In genomic region chr11:8686325-8686724, GRCh38 we compare ENCODE assay signal across 16 cellular contexts. TPM values are rescaled to one million over a fixed set of nuclear protein-coding genes. Genes with fewer than 3 reads are reported as not detected.
DNase-seq lines count a peak whose midpoint lies in the region; ATAC-seq, FAIRE-seq and TF ChIP-seq lines count a peak whose summit lies in the region.
"Had no signal": no experiment of that assay in that cellular context is flagged by ENCODE, and none has a peak within 500 bp of the region (broad histone marks: within the 10 kb centered on the region; RNA-seq: fewer than 3 reads in every experiment).

No MANE protein-coding gene starts in this region.

- WGBS in HepG2 (ENCODE audit: low lambda C conversion rate) = 97% methylated on average over 7 of the region's 7 CpGs

- H3K9ac ChIP-seq in SK-N-MC (ENCODE audit: insufficient read length) (no peak overlapping the region), HepG2 (ENCODE audit: insufficient read depth, low read depth, low read length) (no peak overlapping the region)

- ATAC-seq in HepG2 (no peak), HG03196 (IDR thresholded peaks at IDR 0.05; ENCODE audit: unreplicated experiment) (no peak), HG02885 (IDR thresholded peaks at IDR 0.05; ENCODE audit: poor library complexity, unreplicated experiment) (no peak)

- no peaks in the 10 kb centered on the region for H3K9me2 ChIP-seq in DOHH2 (replicated peaks; ENCODE audit: control insufficient read depth, low read length)

- H3K27ac ChIP-seq in 22Rv1 (peak overlapping the region; percentile 99), DOHH2 (ENCODE audit: low read depth, low read length) (peak overlapping the region; percentile 100), SK-N-MC (peak overlapping the region; percentile 93), HepG2 (ENCODE audit: extremely low read length, insufficient read depth, low read length) (no peak overlapping the region)
- H3K27ac ChIP-seq: thoracic aorta had no signal

- no peak for DNase-seq in SK-N-MC (ENCODE audit: low read depth, low spot score)
- DNase-seq in HepG2 (ENCODE audit: low spot score) = no peak
- DNase-seq in BE2C = no peak
- DNase-seq in GM19240 (ENCODE audit: insufficient read length, low spot score) = no peak
- DNase-seq: activated gamma-delta T cell treated with Interleukin-2 at 50 U/mL for 16 hours, immature natural killer cell, mesendoderm, NCI-H2227 treated with DMSO at 0.1 percent for 48 hours had no signal

- H3K4me3 ChIP-seq in DOHH2 (ENCODE audit: low read length) (peak overlapping the region; percentile 97), SK-N-MC (no peak overlapping the region), HepG2 (replicated peaks in 1 of 3; ENCODE audit: insufficient read depth in 1 of 3, low read depth in 2 of 3, low read length in 3 of 3) (no peak overlapping the region), BE2C (ENCODE audit: low read depth, low read length) (no peak overlapping the region)
- H3K4me3 ChIP-seq: breast epithelium, thoracic aorta had no signal

- TF ChIP-seq POLR2A in HepG2 (IDR thresholded peaks at IDR 0.05; ENCODE audit: insufficient read depth in 1 of 2, low read depth in 2 of 2, low read length in 2 of 2) = no peak

- H2AFZ ChIP-seq in HepG2 (ENCODE audit: low read length) = no peak overlapping the region

- H3K4me1 ChIP-seq in DOHH2 (ENCODE audit: control insufficient read depth, low read length) (peaks cover 67% of the 10 kb centered on the region), HepG2 (ENCODE audit: insufficient read depth, low read length) (peaks cover 64% of the 10 kb centered on the region), BE2C (no peaks in the 10 kb centered on the region)

- peaks cover 65% of the 10 kb centered on the region for H3F3A ChIP-seq in DOHH2 (ENCODE audit: control insufficient read depth, insufficient read depth)

- FAIRE-seq in HepG2 (lab: Jason Lieb, UNC) = no peak
- FAIRE-seq: frontal cortex, GM12891 had no signal

- peaks cover 86% of the 10 kb centered on the region for H3K36me3 ChIP-seq in DOHH2 (ENCODE audit: control insufficient read depth, low read length)
- H3K36me3 ChIP-seq in SK-N-MC (ENCODE audit: insufficient read depth, low read length) = peaks cover 46% of the 10 kb centered on the region
- peaks cover 8 to 25% of the 10 kb centered on the region in 2 experiments for H3K36me3 ChIP-seq in HepG2 (replicated peaks in 1 of 2; ENCODE audit: control insufficient read depth in 1 of 2, insufficient read depth in 2 of 2, low read length in 2 of 2)
- peaks cover 37% of the 10 kb centered on the region for H3K36me3 ChIP-seq in BE2C
- H3K36me3 ChIP-seq: breast epithelium had no signal

- in situ Hi-C loops in HepG2 (cut with HindIII; ENCODE audit: extremely low pct_ligation_motif_present, low pct_unique_long_range_greater_than_20kb) = loop anchor here (25.0 kb wide), 1 partner anchor 276 kb away; the partner anchor contains the start of gene TMEM9B

- no peak for TF ChIP-seq RAD21 in HepG2 (CRISPR knock-in tag; IDR thresholded peaks at IDR 0.05)

- POLR2A ChIA-PET in HepG2 (lab: Yijun Ruan, JAX) = interaction anchor here (3.1 kb wide), 1 partner anchor 13 kb away, joined by 47 read pairs; no protein-coding TSS in a partner anchor

- H3K9me3 ChIP-seq in DOHH2 (ENCODE audit: control insufficient read depth, insufficient read depth, low read length) (no peaks in the 10 kb centered on the region), SK-N-MC (ENCODE audit: low read depth, low read length) (no peaks in the 10 kb centered on the region), HepG2 (ENCODE audit: low read length) (no peaks in the 10 kb centered on the region), BE2C (no peaks in the 10 kb centered on the region)
- H3K9me3 ChIP-seq: breast epithelium, thoracic aorta had no signal

- peaks cover 13% of the 10 kb centered on the region for H4K20me1 ChIP-seq in DOHH2 (ENCODE audit: control insufficient read depth, insufficient read depth, low read depth, low read length)
- peaks cover 26% of the 10 kb centered on the region for H4K20me1 ChIP-seq in HepG2 (ENCODE audit: insufficient read depth, low read length)

- peak overlapping the region; percentile 93 for H3K4me2 ChIP-seq in DOHH2 (ENCODE audit: low read length)
- no peak overlapping the region for H3K4me2 ChIP-seq in HepG2 (ENCODE audit: low read depth, low read length)

- CTCF ChIA-PET in HepG2 (lab: Yijun Ruan, JAX; ENCODE audit: low intra/inter-chr PET ratio, low total read pairs) = no interaction called here

- H3K79me2 ChIP-seq in DOHH2 (ENCODE audit: control insufficient read depth, low read length) (peaks cover 68% of the 10 kb centered on the region), HepG2 (ENCODE audit: insufficient read depth, low read length) (peaks cover 37% of the 10 kb centered on the region)

- H3K27me3 ChIP-seq in DOHH2 (ENCODE audit: control insufficient read depth, low read length) = no peaks in the 10 kb centered on the region
- peaks cover 0 to 7% of the 10 kb centered on the region in 2 experiments; a peak in 1 of 5 replicates for H3K27me3 ChIP-seq in HepG2 (ENCODE audit: control insufficient read depth in 1 of 2, insufficient read depth in 2 of 2, low read length in 2 of 2)
- H3K27me3 ChIP-seq in BE2C = no peaks in the 10 kb centered on the region
- H3K27me3 ChIP-seq: breast epithelium had no signal

- TF ChIP-seq EP300 in HepG2 (IDR thresholded peaks at IDR 0.05; ENCODE audit: low read depth in 2 of 2, low read length in 2 of 2) (no peak), HepG2 (CRISPR knock-in tag; IDR thresholded peaks at IDR 0.05; ENCODE audit: borderline replicate concordance) (no peak)

- BruUV-seq in HepG2 (replicated peaks; lab: Mats Ljungman, UMichigan) = no TSS peak

- intact Hi-C loops in HepG2 (cut with micrococcal nuclease; ENCODE audit: unreplicated experiment) = loop anchor here (5.0 kb wide), 1 partner anchor 276 kb away; the partner anchor contains the start of gene TMEM9B

- TF ChIP-seq CTCF in 22Rv1 (IDR thresholded peaks at IDR 0.05) (no peak), DOHH2 (IDR thresholded peaks at IDR 0.05; ENCODE audit: low read depth, low read length, poor library complexity, severe bottlenecking) (no peak), HepG2 (CRISPR knock-in tag; IDR thresholded peaks at IDR 0.05) (no peak), BE2C (IDR thresholded peaks at IDR 0.05; ENCODE audit: low read depth, low read length) (no peak)

TF ChIP-seq in HepG2, 621 proteins besides CTCF, POLR2A, EP300 and RAD21 (continues in another document):
- 0 out of 2 replicates have a peak, but pooled peaks have one; percentile 2 for TF ChIP-seq SP2 (CRISPR knock-in tag; IDR thresholded peaks at IDR 0.05)
- no peak for TF ChIP-seq SAP130 (CRISPR knock-in tag; IDR thresholded peaks at IDR 0.05; ENCODE audit: low read depth)

RNA-seq across cellular contexts. Expression of gene RPL27A, which starts 3.7 kb away (rescaled TPM):
- total RNA-seq in HepG2 (2016; rRNA removed; fragmentation: Illumina TruSeq; extraction: Trizol) = 2,153 and 2,707 TPM in 2 replicates
- 3,399 and 3,946 TPM in 2 replicates for total RNA-seq in HepG2 (2016; cell fraction: cytosol; rRNA removed; fragmentation: Illumina TruSeq; extraction: Trizol; ENCODE audit: low read depth)
- 2,233 and 2,738 TPM in 2 replicates for total RNA-seq in HepG2 (2016; cell fraction: insoluble cytoplasmic fraction; rRNA removed; fragmentation: Illumina TruSeq; extraction: Trizol)
- total RNA-seq in HepG2 (2016; cell fraction: membrane; rRNA removed; fragmentation: Illumina TruSeq; extraction: Trizol) = 4,869 and 5,089 TPM in 2 replicates
- 939 and 964 TPM in 2 replicates for total RNA-seq in HepG2 (2016; cell fraction: nucleus; rRNA removed; fragmentation: Illumina TruSeq; extraction: Trizol)
- 1,417 and 1,531 TPM in 2 replicates for polyA plus RNA-seq in HepG2 (2011; rRNA removed)
- 1,474 and 2,087 TPM in 2 replicates for polyA plus RNA-seq in HepG2 (2011; cell fraction: cytosol; rRNA removed)
- 305 and 370 TPM in 2 replicates for polyA plus RNA-seq in HepG2 (2011; cell fraction: nucleus; rRNA removed)
- 1,992 and 2,004 TPM in 2 replicates for polyA plus RNA-seq in HepG2 (2012)
- polyA plus RNA-seq in HepG2 (2016; cell fraction: cytosol; fragmentation: Illumina TruSeq; extraction: Trizol; ENCODE audit: low read depth) = 4,970 and 5,082 TPM in 2 replicates
- 3,334 and 3,710 TPM in 2 replicates for polyA plus RNA-seq in HepG2 (2016; cell fraction: insoluble cytoplasmic fraction; fragmentation: Illumina TruSeq; extraction: Trizol; ENCODE audit: low read depth)
- polyA plus RNA-seq in HepG2 (2016; cell fraction: membrane; fragmentation: Illumina TruSeq; extraction: Trizol; ENCODE audit: low read depth) = 5,948 and 6,204 TPM in 2 replicates
- polyA plus RNA-seq in HepG2 (2016; cell fraction: nucleus; fragmentation: Illumina TruSeq; extraction: Trizol; ENCODE audit: insufficient read depth, low read depth) = 1,777 and 1,903 TPM in 2 replicates
- 284 and 635 TPM in 2 replicates for polyA minus RNA-seq in HepG2 (2011; rRNA and poly(A)+ RNA removed; ENCODE audit: low replicate concordance)
- 320 and 336 TPM in 2 replicates for polyA minus RNA-seq in HepG2 (2011; cell fraction: cytosol; rRNA and poly(A)+ RNA removed)
- 339 and 420 TPM in 2 replicates for polyA minus RNA-seq in HepG2 (2011; cell fraction: nucleus; rRNA and poly(A)+ RNA removed)
- 667 TPM for polyA plus RNA-seq in BE2C (2012; ENCODE audit: insufficient read depth, insufficient read length, low read depth)

RNA-seq across cellular contexts. Expression of gene TRIM66, which starts 3.9 kb away (rescaled TPM):
- total RNA-seq in HepG2 (2016; rRNA removed; fragmentation: Illumina TruSeq; extraction: Trizol) = 4.9 and 5.6 TPM in 2 replicates
- 1.4 and 2.4 TPM in 2 replicates for total RNA-seq in HepG2 (2016; cell fraction: cytosol; rRNA removed; fragmentation: Illumina TruSeq; extraction: Trizol; ENCODE audit: low read depth)
- total RNA-seq in HepG2 (2016; cell fraction: insoluble cytoplasmic fraction; rRNA removed; fragmentation: Illumina TruSeq; extraction: Trizol) = 4.9 and 5.0 TPM in 2 replicates
- 1.9 and 2.3 TPM in 2 replicates for total RNA-seq in HepG2 (2016; cell fraction: membrane; rRNA removed; fragmentation: Illumina TruSeq; extraction: Trizol)
- total RNA-seq in HepG2 (2016; cell fraction: nucleus; rRNA removed; fragmentation: Illumina TruSeq; extraction: Trizol) = 19.3 and 22.0 TPM in 2 replicates
- polyA plus RNA-seq in HepG2 (2011; rRNA removed) = 6.1 and 7.6 TPM in 2 replicates
- 1.7 and 1.8 TPM in 2 replicates for polyA plus RNA-seq in HepG2 (2011; cell fraction: cytosol; rRNA removed)
- 24.5 and 26.0 TPM in 2 replicates for polyA plus RNA-seq in HepG2 (2011; cell fraction: nucleus; rRNA removed)
- polyA plus RNA-seq in HepG2 (2012) = 5.0 and 5.3 TPM in 2 replicates
- 0.43 and 0.66 TPM in 2 replicates for polyA plus RNA-seq in HepG2 (2016; cell fraction: cytosol; fragmentation: Illumina TruSeq; extraction: Trizol; ENCODE audit: low read depth)
- polyA plus RNA-seq in HepG2 (2016; cell fraction: insoluble cytoplasmic fraction; fragmentation: Illumina TruSeq; extraction: Trizol; ENCODE audit: low read depth) = 2.1 and 3.1 TPM in 2 replicates
- 1.2 and 1.3 TPM in 2 replicates for polyA plus RNA-seq in HepG2 (2016; cell fraction: membrane; fragmentation: Illumina TruSeq; extraction: Trizol; ENCODE audit: low read depth)
- polyA plus RNA-seq in HepG2 (2016; cell fraction: nucleus; fragmentation: Illumina TruSeq; extraction: Trizol; ENCODE audit: insufficient read depth, low read depth) = 18.3 and 20.6 TPM in 2 replicates
- polyA minus RNA-seq in HepG2 (2011; rRNA and poly(A)+ RNA removed; ENCODE audit: low replicate concordance) = 6.2 and 10.3 TPM in 2 replicates
- polyA minus RNA-seq in HepG2 (2011; cell fraction: cytosol; rRNA and poly(A)+ RNA removed) = 1.2 and 2.4 TPM in 2 replicates
- polyA minus RNA-seq in HepG2 (2011; cell fraction: nucleus; rRNA and poly(A)+ RNA removed) = 26.0 and 33.4 TPM in 2 replicates
- polyA plus RNA-seq in BE2C (2012; ENCODE audit: insufficient read depth, insufficient read length, low read depth) = 1.8 TPM
